In genomic region chr1:185996211-185996610, GRCh38 we compare ENCODE assay signal across 11 cellular contexts.
DNase-seq lines count a peak whose midpoint lies in the region; ATAC-seq and TF ChIP-seq lines count a peak whose summit lies in the region.
"Had no signal": no experiment of that assay in that cellular context is flagged by ENCODE, and none has a peak within 500 bp of the region (broad histone marks: within the 10 kb centered on the region; RNA-seq: fewer than 3 reads in every experiment).

No MANE protein-coding gene starts in this region.

- TF ChIP-seq CTCF in mammary epithelial cell (conservative IDR thresholded peaks at IDR 0.05 in 1 of 2, IDR thresholded peaks at IDR 0.05 in 1 of 2; ENCODE audit: extremely low read depth in 1 of 2, insufficient read depth in 1 of 2, low read depth in 1 of 2, low read length in 2 of 2) = no peak

- no peaks in the 10 kb centered on the region for H3K27me3 ChIP-seq in mammary epithelial cell (ENCODE audit: insufficient read depth, low read length)
- H3K27me3 ChIP-seq: ovary had no signal

- CTCF ChIA-PET in mammary epithelial cell (lab: Charles Lee; ENCODE audit: low non-redundant PET) = no interaction called here

- no TSS peak for BruUV-seq in mammary epithelial cell (replicated peaks; lab: Mats Ljungman, UMichigan)

- DNase-seq in Right ventricle myocardium inferior (ENCODE audit: missing footprints) = peak; percentile 50
- DNase-seq in cardiac septum (ENCODE audit: low spot score) = no peak
- DNase-seq in mammary epithelial cell = peak; percentile 93
- DNase-seq in hepatic stellate cell (ENCODE audit: low spot score) = peak; percentile 19
- DNase-seq in NCI-H1048 (lab: John Stamatoyannopoulos, UW) = no peak
- no peak for DNase-seq in stimulated activated CD4-positive, alpha-beta T cell treated with anti-CD3 and anti-CD28 coated beads, Interleukin-2, amount 100 ng/mL, for 48 hours
- no peak for DNase-seq in left lobe of liver (ENCODE audit: low spot score)
- DNase-seq in NCI-H1436 (lab: John Stamatoyannopoulos, UW) = no peak
- DNase-seq: DMS153, NCI-H446 treated with DMSO at 0.1 percent for 48 hours had no signal

- peak; percentile 23 for ATAC-seq in Right ventricle myocardium inferior
- no peak for ATAC-seq in left lobe of liver

- WGBS in mammary epithelial cell (ENCODE audit: low coverage, missing lambda C conversion rate) = 28% methylated on average over 2 of the region's 2 CpGs

- in situ Hi-C loops in mammary epithelial cell (cut with MboI; ENCODE audit: low sequenced_read_pairs in 2 of 2) = no loop called here

- H3K4me3 ChIP-seq in mammary epithelial cell (replicated peaks in 1 of 3; ENCODE audit: insufficient read depth in 1 of 3, low read depth in 2 of 3, low read length in 3 of 3) = no peak overlapping the region
- H3K4me3 ChIP-seq: ovary had no signal

- H2AFZ ChIP-seq in mammary epithelial cell (ENCODE audit: low read depth, low read length) = no peak overlapping the region

- no peak overlapping the region for H3K9ac ChIP-seq in mammary epithelial cell (ENCODE audit: insufficient read depth, low read length)

- H3K9me3 ChIP-seq in mammary epithelial cell (replicated peaks; ENCODE audit: insufficient read depth, low read length) = no peaks in the 10 kb centered on the region
- H3K9me3 ChIP-seq: ovary had no signal

- H3K27ac ChIP-seq in mammary epithelial cell (ENCODE audit: insufficient read depth, low read depth, low read length) = no peak overlapping the region
- H3K27ac ChIP-seq: ovary had no signal

- intact Hi-C loops in Right ventricle myocardium inferior (cut with DNase I) (no loop called here), cardiac septum (cut with DNase I) (no loop called here), mammary epithelial cell (cut with micrococcal nuclease) (loop anchor here (5.0 kb wide), 1 partner anchor 216 kb away; no protein-coding TSS in a partner anchor)

- no peaks in the 10 kb centered on the region for H3K36me3 ChIP-seq in mammary epithelial cell (ENCODE audit: insufficient read depth, low read length)
- H3K36me3 ChIP-seq: ovary had no signal

- dilution Hi-C loops in mammary epithelial cell (cut with HindIII; ENCODE audit: low sequenced_read_pairs) = no loop called here

- H4K20me1 ChIP-seq in mammary epithelial cell (ENCODE audit: insufficient read depth, low read length) = no peaks in the 10 kb centered on the region

- no peak overlapping the region for H3K4me2 ChIP-seq in mammary epithelial cell (ENCODE audit: insufficient read depth, low read depth, low read length)

- H3K79me2 ChIP-seq in mammary epithelial cell (ENCODE audit: insufficient read depth, low read length) = no peaks in the 10 kb centered on the region

- peaks cover 8% of the 10 kb centered on the region for H3K4me1 ChIP-seq in mammary epithelial cell (ENCODE audit: insufficient read depth, low read length)

Comparison
In these comparisons a context has a peak if more than half of its experiments do, and no peak if none do; other contexts are left out.
1. DNase-seq: peak in Right ventricle myocardium inferior (single experiment), mammary epithelial cell (single experiment) and hepatic stellate cell (single experiment); none in cardiac septum (single experiment), NCI-H1048 (single experiment), stimulated activated CD4-positive, alpha-beta T cell treated with anti-CD3 and anti-CD28 coated beads, Interleukin-2, amount 100 ng/mL, for 48 hours (0 of 2), left lobe of liver (single experiment) and NCI-H1436 (single experiment).